8 cellular contexts compared by ENCODE assay signal in the genomic region with DNA sequence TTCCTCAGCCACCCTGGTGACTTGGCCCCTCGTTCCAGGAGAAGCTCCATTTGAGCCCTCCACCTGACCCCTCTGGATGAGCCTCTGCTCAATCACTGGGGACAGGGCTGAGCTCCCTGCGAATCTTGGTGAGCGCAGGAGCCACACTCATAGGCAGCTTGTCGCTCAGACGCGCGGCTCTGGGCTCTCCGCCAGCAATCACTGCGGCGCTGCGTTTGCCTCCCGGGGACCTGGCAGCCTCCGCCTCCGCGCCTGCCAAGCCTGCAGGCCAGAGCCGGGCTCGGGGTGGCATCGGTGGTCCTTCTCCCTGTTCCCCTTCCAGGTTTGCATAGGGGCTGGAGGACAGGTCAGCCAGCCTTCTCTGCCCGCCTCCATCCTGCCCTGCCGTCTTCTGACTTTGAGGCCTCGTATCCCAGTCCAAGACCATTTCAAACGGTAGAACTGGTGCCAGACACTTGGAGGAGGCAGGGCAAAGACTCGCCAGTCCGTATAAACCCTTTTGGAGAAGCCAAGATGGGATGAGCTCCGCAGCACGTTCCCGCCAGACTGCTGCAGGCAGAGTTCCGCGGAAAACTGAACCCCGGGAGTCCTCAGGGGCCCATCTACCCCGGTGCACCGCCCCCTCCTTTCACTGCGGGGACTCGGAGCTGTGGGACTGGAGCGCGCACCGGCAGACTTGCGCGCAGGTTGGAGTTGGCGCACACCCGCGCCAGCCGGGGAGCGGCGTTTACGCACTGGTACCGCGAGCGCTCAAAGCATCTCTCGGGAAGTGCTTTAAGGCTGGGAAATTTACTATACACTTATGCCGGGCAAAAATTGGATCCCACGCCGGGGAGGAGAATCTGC. TPM values are rescaled to one million over a fixed set of nuclear protein-coding genes. Genes with fewer than 3 reads are reported as not detected.
DNase-seq lines count a peak whose midpoint lies in the region; ATAC-seq lines count a peak whose summit lies in the region.

No MANE protein-coding gene starts in this region.

- H3K27me3 ChIP-seq in rectal smooth muscle tissue (ENCODE audit: control insufficient read depth, insufficient read depth, low read length) (peaks cover 11% of the 10 kb centered on the region), SJCRH30 (no peaks in the 10 kb centered on the region)

- H3K4me3 ChIP-seq in rectal smooth muscle tissue (ENCODE audit: low read length): peak overlapping the region; percentile 65
- no peak overlapping the region for H3K4me3 ChIP-seq in SJCRH30

- H3K36me3 ChIP-seq in rectal smooth muscle tissue (ENCODE audit: control insufficient read depth, insufficient read depth, low read length): no peaks in the 10 kb centered on the region
- H3K36me3 ChIP-seq in SJCRH30: no peaks in the 10 kb centered on the region

- no peak overlapping the region for H3K9ac ChIP-seq in rectal smooth muscle tissue (ENCODE audit: low read length)

- no peaks in the 10 kb centered on the region for H3K9me3 ChIP-seq in SJCRH30 (replicated peaks)

- no peak for ATAC-seq in HG03196 (IDR thresholded peaks at IDR 0.05; ENCODE audit: unreplicated experiment)
- no peak for ATAC-seq in HG03139 (IDR thresholded peaks at IDR 0.05; ENCODE audit: unreplicated experiment)

- DNase-seq in GM04503 (ENCODE audit: low read depth) (peak; percentile 11), M059J (ENCODE audit: low read depth) (peak; percentile 68), anterior cingulate cortex (lab: John Stamatoyannopoulos, UW) (peak in 55 of 58 donors; percentile 9 to 78 (median 47)), hepatic stellate cell (ENCODE audit: low spot score) (peak; percentile 22), SJCRH30 (no peak)

- H3K27ac ChIP-seq in rectal smooth muscle tissue (ENCODE audit: low read depth, low read length) (no peak overlapping the region), SJCRH30 (no peak overlapping the region)

- H3K4me1 ChIP-seq in rectal smooth muscle tissue (ENCODE audit: control insufficient read depth, insufficient read depth, low read length) (peaks cover 6% of the 10 kb centered on the region), SJCRH30 (no peaks in the 10 kb centered on the region)

RNA-seq across cellular contexts. Expression of a gene that starts 1.0 kb away (rescaled TPM):
- 0.22 and 0.25 TPM in 2 replicates for total RNA-seq in M059J (2014; rRNA removed; shearing (Covaris generic))
- not detected in 2 replicates for total RNA-seq in SJCRH30 (2014; rRNA removed; shearing (Covaris generic))

Comparison
In these comparisons a context has a peak if more than half of its experiments do, and no peak if none do; other contexts are left out.
1. DNase-seq: peak in GM04503 (single experiment), M059J (single experiment), anterior cingulate cortex (55 of 58) and hepatic stellate cell (single experiment); none in SJCRH30 (0 of 2).